ENCODE assay signal across 27 cellular contexts in the genomic region with DNA sequence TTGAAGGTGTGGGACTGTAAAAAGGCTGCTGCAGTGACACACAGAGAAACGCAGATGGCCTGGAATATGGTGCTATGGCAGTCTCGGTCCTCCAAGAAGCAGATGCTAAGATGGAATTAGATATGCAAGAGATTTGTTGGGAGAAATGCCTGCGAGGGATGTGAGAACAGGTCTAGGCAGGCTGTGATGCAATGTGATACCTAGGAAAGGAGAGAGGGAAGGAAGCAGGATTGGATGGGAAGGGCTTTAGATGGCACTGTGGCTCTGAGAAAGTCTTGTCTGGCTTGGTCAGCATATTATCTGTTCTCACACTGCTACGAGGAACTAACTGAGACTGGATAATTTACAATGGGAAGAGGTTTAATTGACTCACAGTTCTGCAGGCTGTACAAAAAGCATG.
A peak's percentile ranks its signal among the peaks of the same experiment; 100 is the strongest.
DNase-seq lines count a peak whose midpoint lies in the region; ATAC-seq and TF ChIP-seq lines count a peak whose summit lies in the region.
"Had no signal": no experiment of that assay in that cellular context is flagged by ENCODE, and none has a peak within 500 bp of the region (broad histone marks: within the 10 kb centered on the region; RNA-seq: fewer than 3 reads in every experiment).

No MANE protein-coding gene starts in this region.

- H3K27me3 Mint-ChIP-seq in GM23338 (ENCODE audit: insufficient read depth, low read depth, poor library complexity) = no peaks in the 10 kb centered on the region
- H3K27me3 Mint-ChIP-seq in CD8-positive, alpha-beta T cell (ENCODE audit: low read depth) = peaks cover 14% of the 10 kb centered on the region

- H3K36me3 ChIP-seq in GM23338 (ENCODE audit: insufficient read depth) = no peaks in the 10 kb centered on the region
- no peaks in the 10 kb centered on the region for H3K36me3 ChIP-seq in CD8-positive, alpha-beta T cell (ENCODE audit: insufficient read depth, low read length)
- H3K36me3 ChIP-seq: HAP-1, SJCRH30 had no signal

- H4K20me1 ChIP-seq in GM23338 (replicated peaks; ENCODE audit: insufficient read depth) = no peaks in the 10 kb centered on the region

- H3K4me1 ChIP-seq in GM23338 (ENCODE audit: insufficient read depth) (no peaks in the 10 kb centered on the region; the same call in 1 of the 2 replicates), foreskin keratinocyte (no peaks in the 10 kb centered on the region)
- H3K4me1 ChIP-seq in CD8-positive, alpha-beta T cell (ENCODE audit: insufficient read depth, low read length) = no peaks in the 10 kb centered on the region
- H3K4me1 ChIP-seq: Caco-2, HAP-1, SJCRH30 had no signal

- no peaks in the 10 kb centered on the region for H3K36me3 Mint-ChIP-seq in GM23338 (ENCODE audit: low read depth)
- H3K36me3 Mint-ChIP-seq in CD8-positive, alpha-beta T cell = no peaks in the 10 kb centered on the region
- H3K36me3 Mint-ChIP-seq: CD4-positive, alpha-beta memory T cell; T-cell had no signal

- DNase-seq in ELF-1 (ENCODE audit: low read depth, low spot score) (peak; percentile 52), GM23338 (ENCODE audit: low spot score) (no peak), SK-N-DZ (ENCODE audit: low spot score) (peak; percentile 37), foreskin keratinocyte (no peak), SW 1271 (lab: John Stamatoyannopoulos, UW) (no peak), UCSD-AML1 (lab: John Stamatoyannopoulos, UW; ENCODE audit: unreplicated experiment) (no peak)
- no peak for DNase-seq in CD8-positive, alpha-beta T cell
- DNase-seq: C1 segment of cervical spinal cord; Caco-2; CD4-positive, alpha-beta memory T cell; DND-41; GM23248; NCI-H1092; NCI-H1417 treated with DMSO at 0.1 percent for 48 hours; NCI-H1694 treated with DMSO at 0.1 percent for 48 hours; NCI-H226; NCI-H510A; NCI-H82; NK-92 treated with Interleukin-12 subunit alpha and Interleukin-12 subunit beta, amount 100 ng/mL, for 24 hours; PC-3; T-cell had no signal

- H2AFZ ChIP-seq in GM23338 = peak overlapping the region; percentile 80; the same call in 1 of the 2 replicates
- H2AFZ ChIP-seq: GM23248 had no signal

- H3K27ac Mint-ChIP-seq in GM23338 = no peak overlapping the region
- H3K27ac Mint-ChIP-seq in CD8-positive, alpha-beta T cell = no peak overlapping the region
- H3K27ac Mint-ChIP-seq: CD4-positive, alpha-beta memory T cell; IgD-negative memory B cell; T-cell had no signal

- peaks cover 10% of the 10 kb centered on the region for H3K4me1 Mint-ChIP-seq in GM23338
- H3K4me1 Mint-ChIP-seq in CD8-positive, alpha-beta T cell (ENCODE audit: low read depth) = no peaks in the 10 kb centered on the region
- H3K4me1 Mint-ChIP-seq: CD4-positive, alpha-beta memory T cell; IgD-negative memory B cell; T-cell had no signal

- no peaks in the 10 kb centered on the region for H3F3A ChIP-seq in GM23338 (replicated peaks; ENCODE audit: low read depth)

- 0 out of 3 replicates have a peak, but pooled peaks cover 2% of the 10 kb centered on the region for H3K9me3 Mint-ChIP-seq in GM23338
- peaks cover 6% of the 10 kb centered on the region for H3K9me3 Mint-ChIP-seq in CD8-positive, alpha-beta T cell

- no peak overlapping the region for H3K4me2 ChIP-seq in GM23338
- H3K4me2 ChIP-seq: KMS-11 had no signal

- no peak overlapping the region for H3K27ac ChIP-seq in GM23338 (ENCODE audit: low read depth)
- H3K27ac ChIP-seq in foreskin keratinocyte = no peak overlapping the region
- H3K27ac ChIP-seq in CD8-positive, alpha-beta T cell (ENCODE audit: low read depth, low read length) = no peak overlapping the region
- H3K27ac ChIP-seq: GM23248, KMS-11, SJCRH30 had no signal

- no peak overlapping the region for H3K4me3 ChIP-seq in GM23338
- H3K4me3 ChIP-seq in CD8-positive, alpha-beta T cell (ENCODE audit: low read depth, low read length) = no peak overlapping the region
- H3K4me3 ChIP-seq: GM23248, HAP-1, SJCRH30 had no signal

- H3K9me2 ChIP-seq in GM23338 (ENCODE audit: insufficient read depth) = 0 out of 2 replicates have a peak, but pooled peaks cover 12% of the 10 kb centered on the region

- intact Hi-C loops in CD8-positive, alpha-beta T cell (cut with DNase I, micrococcal nuclease) = no loop called here

- TF ChIP-seq CTCF in GM23338 (conservative IDR thresholded peaks at IDR 0.05; ENCODE audit: low read depth in 2 of 2) = peak in 1 of 2 experiments; percentile 35; a peak in 2 of 4 replicates
- peak; percentile 24 for TF ChIP-seq CTCF in foreskin keratinocyte (conservative IDR thresholded peaks at IDR 0.05)
- TF ChIP-seq CTCF in CD8-positive, alpha-beta T cell (IDR thresholded peaks at IDR 0.05) = no peak

- H3K4me3 Mint-ChIP-seq in GM23338 = no peak overlapping the region
- no peak overlapping the region for H3K4me3 Mint-ChIP-seq in CD8-positive, alpha-beta T cell
- H3K4me3 Mint-ChIP-seq: CD4-positive, alpha-beta memory T cell; T-cell had no signal

- H3K9me3 ChIP-seq in CD8-positive, alpha-beta T cell (ENCODE audit: low read length) = no peaks in the 10 kb centered on the region
- H3K9me3 ChIP-seq: SJCRH30 had no signal

- no peaks in the 10 kb centered on the region for H3K79me2 ChIP-seq in GM23338 (replicated peaks; ENCODE audit: insufficient read depth)

- CTCF ChIA-PET in CD8-positive, alpha-beta T cell (lab: Charles Lee) = no interaction called here

- no peaks in the 10 kb centered on the region for H3K27me3 ChIP-seq in GM23338 (ENCODE audit: insufficient read depth)
- H3K27me3 ChIP-seq in foreskin keratinocyte = peaks cover 3% of the 10 kb centered on the region
- H3K27me3 ChIP-seq in CD8-positive, alpha-beta T cell (ENCODE audit: insufficient read depth, low read length) = no peaks in the 10 kb centered on the region
- H3K27me3 ChIP-seq: SJCRH30 had no signal

- no peak for ATAC-seq in GM23338
- no peak for ATAC-seq in foreskin keratinocyte
- ATAC-seq in CD8-positive, alpha-beta T cell = no peak
- ATAC-seq in GM21390 (IDR thresholded peaks at IDR 0.05; ENCODE audit: unreplicated experiment) = no peak
- ATAC-seq: PC-3, Right ventricle myocardium inferior, T-cell had no signal

- POLR2A ChIA-PET in CD8-positive, alpha-beta T cell (lab: Charles Lee) = no interaction called here

TF ChIP-seq in GM23338, 12 proteins besides CTCF, POLR2A, EP300 and RAD21:
- TF ChIP-seq JUNB (IDR thresholded peaks at IDR 0.05; ENCODE audit: unreplicated experiment) (no peak), STAT1 (IDR thresholded peaks at IDR 0.05; ENCODE audit: unreplicated experiment) (no peak), ZNF114 (CRISPR knock-in tag; IDR thresholded peaks at IDR 0.05) (no peak), ZNF331 (CRISPR knock-in tag; IDR thresholded peaks at IDR 0.05; ENCODE audit: low read depth) (no peak), EZH2 (IDR thresholded peaks at IDR 0.05; ENCODE audit: low read depth, unreplicated experiment) (no peak)
- TF ChIP-seq, protein P1, sequence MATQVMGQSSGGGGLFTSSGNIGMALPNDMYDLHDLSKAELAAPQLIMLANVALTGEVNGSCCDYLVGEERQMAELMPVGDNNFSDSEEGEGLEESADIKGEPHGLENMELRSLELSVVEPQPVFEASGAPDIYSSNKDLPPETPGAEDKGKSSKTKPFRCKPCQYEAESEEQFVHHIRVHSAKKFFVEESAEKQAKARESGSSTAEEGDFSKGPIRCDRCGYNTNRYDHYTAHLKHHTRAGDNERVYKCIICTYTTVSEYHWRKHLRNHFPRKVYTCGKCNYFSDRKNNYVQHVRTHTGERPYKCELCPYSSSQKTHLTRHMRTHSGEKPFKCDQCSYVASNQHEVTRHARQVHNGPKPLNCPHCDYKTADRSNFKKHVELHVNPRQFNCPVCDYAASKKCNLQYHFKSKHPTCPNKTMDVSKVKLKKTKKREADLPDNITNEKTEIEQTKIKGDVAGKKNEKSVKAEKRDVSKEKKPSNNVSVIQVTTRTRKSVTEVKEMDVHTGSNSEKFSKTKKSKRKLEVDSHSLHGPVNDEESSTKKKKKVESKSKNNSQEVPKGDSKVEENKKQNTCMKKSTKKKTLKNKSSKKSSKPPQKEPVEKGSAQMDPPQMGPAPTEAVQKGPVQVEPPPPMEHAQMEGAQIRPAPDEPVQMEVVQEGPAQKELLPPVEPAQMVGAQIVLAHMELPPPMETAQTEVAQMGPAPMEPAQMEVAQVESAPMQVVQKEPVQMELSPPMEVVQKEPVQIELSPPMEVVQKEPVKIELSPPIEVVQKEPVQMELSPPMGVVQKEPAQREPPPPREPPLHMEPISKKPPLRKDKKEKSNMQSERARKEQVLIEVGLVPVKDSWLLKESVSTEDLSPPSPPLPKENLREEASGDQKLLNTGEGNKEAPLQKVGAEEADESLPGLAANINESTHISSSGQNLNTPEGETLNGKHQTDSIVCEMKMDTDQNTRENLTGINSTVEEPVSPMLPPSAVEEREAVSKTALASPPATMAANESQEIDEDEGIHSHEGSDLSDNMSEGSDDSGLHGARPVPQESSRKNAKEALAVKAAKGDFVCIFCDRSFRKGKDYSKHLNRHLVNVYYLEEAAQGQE (IDR thresholded peaks at IDR 0.05; ENCODE audit: unreplicated experiment) = no peak
- TF ChIP-seq, protein P2, sequence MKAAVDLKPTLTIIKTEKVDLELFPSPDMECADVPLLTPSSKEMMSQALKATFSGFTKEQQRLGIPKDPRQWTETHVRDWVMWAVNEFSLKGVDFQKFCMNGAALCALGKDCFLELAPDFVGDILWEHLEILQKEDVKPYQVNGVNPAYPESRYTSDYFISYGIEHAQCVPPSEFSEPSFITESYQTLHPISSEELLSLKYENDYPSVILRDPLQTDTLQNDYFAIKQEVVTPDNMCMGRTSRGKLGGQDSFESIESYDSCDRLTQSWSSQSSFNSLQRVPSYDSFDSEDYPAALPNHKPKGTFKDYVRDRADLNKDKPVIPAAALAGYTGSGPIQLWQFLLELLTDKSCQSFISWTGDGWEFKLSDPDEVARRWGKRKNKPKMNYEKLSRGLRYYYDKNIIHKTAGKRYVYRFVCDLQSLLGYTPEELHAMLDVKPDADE (IDR thresholded peaks at IDR 0.05) = no peak
TF ChIP-seq in GM23338: peak in this region for 0.

Comparison
In these comparisons a context has a peak if more than half of its experiments do, and no peak if none do; other contexts are left out.
1. DNase-seq: peak in ELF-1 (single experiment) and SK-N-DZ (single experiment); none in GM23338 (single experiment), foreskin keratinocyte (0 of 2), CD8-positive, alpha-beta T cell (0 of 7), SW 1271 (0 of 2) and UCSD-AML1 (single experiment).